ENCODE assay signal across 8 cellular contexts in genomic region chr16:86519649-86520316, GRCh38. TPM values are rescaled to one million over a fixed set of nuclear protein-coding genes. Genes with fewer than 3 reads are reported as not detected.
DNase-seq lines count a peak whose midpoint lies in the region; ATAC-seq and TF ChIP-seq lines count a peak whose summit lies in the region.

No MANE protein-coding gene starts in this region.

- peaks cover 3% of the 10 kb centered on the region for H3K4me1 Mint-ChIP-seq in mesothelial cell of epicardium

- DNase-seq in DMS153 treated with DMSO at 0.1 percent for 48 hours (lab: John Stamatoyannopoulos, UW; ENCODE audit: unreplicated experiment) (peak; percentile 7), DMS153 (lab: John Stamatoyannopoulos, UW) (no peak), MV-4-11 (lab: John Stamatoyannopoulos, UW) (peak; percentile 17), dermis microvascular lymphatic vessel endothelial cell (ENCODE audit: low read depth in 2 of 2) (peak; percentile 20 to 61), mesothelial cell of epicardium (ENCODE audit: low spot score in 2 of 2, unreplicated experiment in 2 of 2) (peak in 1 of 2 experiments; percentile 73)
- peak; percentile 47 for DNase-seq in activated CD4-positive, alpha-beta T cell treated with anti-CD3 and anti-CD28 coated beads, Interleukin-2, amount 50 U/mL, for 1 hour
- peak; percentile 25 for DNase-seq in stimulated activated CD8-positive, alpha-beta memory T cell treated with anti-CD3 and anti-CD28 coated beads, Interleukin-4, amount 100 ng/mL, for 24 hours (ENCODE audit: low read depth)

- no peak overlapping the region for H3K4me3 Mint-ChIP-seq in mesothelial cell of epicardium

- no peak overlapping the region for H3K27ac Mint-ChIP-seq in mesothelial cell of epicardium

- no peaks in the 10 kb centered on the region for H3K36me3 Mint-ChIP-seq in mesothelial cell of epicardium

- no peak for ATAC-seq in HG02852 (IDR thresholded peaks at IDR 0.05; ENCODE audit: unreplicated experiment)

- TF ChIP-seq CTCF in mesothelial cell of epicardium (IDR thresholded peaks at IDR 0.05; ENCODE audit: unreplicated experiment): peak; percentile 95

- no peaks in the 10 kb centered on the region for H3K9me3 Mint-ChIP-seq in mesothelial cell of epicardium

- peaks cover 91% of the 10 kb centered on the region for H3K27me3 Mint-ChIP-seq in mesothelial cell of epicardium (ENCODE audit: low read depth)

RNA-seq across cellular contexts. Expression of gene FOXF1, which starts 9.5 kb away (rescaled TPM):
- total RNA-seq in dermis microvascular lymphatic vessel endothelial cell (0.26 and 0.89 TPM in 2 replicates), mesothelial cell of epicardium (1.9 to 2.6 TPM (median 1.9 TPM) in 3 replicates)

RNA-seq across cellular contexts. Expression of gene MTHFSD, which starts 35.3 kb away (rescaled TPM):
- total RNA-seq in dermis microvascular lymphatic vessel endothelial cell: 5.3 and 9.7 TPM in 2 replicates
- total RNA-seq in mesothelial cell of epicardium: 21.0 to 27.4 TPM (median 23.1 TPM) in 3 replicates

RNA-seq across cellular contexts. Expression of gene FOXC2, which starts 46.8 kb away (rescaled TPM):
- 1.7 and 5.1 TPM in 2 replicates for total RNA-seq in dermis microvascular lymphatic vessel endothelial cell
- 10.4 to 12.3 TPM (median 11.7 TPM) in 3 replicates for total RNA-seq in mesothelial cell of epicardium

RNA-seq across cellular contexts. Expression of gene FOXL1, which starts 58.6 kb away (rescaled TPM):
- 0.89 and 1.3 TPM in 2 replicates for total RNA-seq in dermis microvascular lymphatic vessel endothelial cell
- 2.5 to 3.2 TPM (median 2.5 TPM) in 3 replicates for total RNA-seq in mesothelial cell of epicardium
